In genomic region chr4:18049446-18049845, GRCh38 we compare ENCODE assay signal across 28 cellular contexts.
"Had no signal": no experiment of that assay in that cellular context is flagged by ENCODE, and none has a peak within 500 bp of the region (broad histone marks: within the 10 kb centered on the region; RNA-seq: fewer than 3 reads in every experiment).

No MANE protein-coding gene starts in this region.

- H3K4me3 ChIP-seq: SJSA1 had no signal

- H3K9me3 ChIP-seq: SJSA1, SK-N-SH had no signal

- H3K4me1 ChIP-seq: SJSA1 had no signal

- DNase-seq: activated CD4-positive, alpha-beta T cell treated with anti-CD3 and anti-CD28 coated beads, Interleukin-2, amount 10 ng/mL, durations not matched to agents 24 days and 14 days; activated CD4-positive, alpha-beta T cell treated with anti-CD3 and anti-CD28 coated beads, Interleukin-2, amount 50 U/mL, for 4 hours; activated CD8-positive, alpha-beta T cell treated with anti-CD3 and anti-CD28 coated beads for 36 hours; activated effector memory CD4-positive, alpha-beta T cell treated with anti-CD3 and anti-CD28 coated beads, Interleukin-2, amount 50 U/mL, for 16 hours; activated naive CD4-positive, alpha-beta T cell; activated naive CD4-positive, alpha-beta T cell treated with anti-CD3 and anti-CD28 coated beads, Interleukin-2, amount 50 U/mL, for 16 hours; activated naive CD8-positive, alpha-beta T cell treated with anti-CD3 and anti-CD28 coated beads for 36 hours; activated T-cell treated with anti-CD3 and anti-CD28 coated beads, Interleukin-2, amount 50 U/mL, for 1 hour; activated T-cell treated with anti-CD3 and anti-CD28 coated beads, Interleukin-2, amount 50 U/mL, for 72 hours; amygdala; central memory CD4-positive, alpha-beta T cell; NCI-H1048; NCI-H1105 treated with DMSO at 0.1 percent for 48 hours; NCI-H1436; NCI-H1694; NCI-H1930; NCI-H2081 treated with DMSO at 0.1 percent for 48 hours; NCI-H345; NCI-H524 treated with DMSO at 0.1 percent for 48 hours; SHP77 treated with DMSO at 0.1 percent for 48 hours; SK-N-SH had no signal

- H3K27me3 Mint-ChIP-seq: brain had no signal

- H3K4me3 Mint-ChIP-seq: activated CD4-positive, alpha-beta T cell treated with anti-CD3 and anti-CD28 coated beads, Interleukin-2, amount 10 ng/mL, durations not matched to agents 24 days and 14 days; activated CD8-positive, alpha-beta T cell treated with anti-CD3 and anti-CD28 coated beads for 36 hours; activated naive CD8-positive, alpha-beta T cell treated with anti-CD3 and anti-CD28 coated beads for 36 hours; activated T-cell treated with anti-CD3 and anti-CD28 coated beads, Interleukin-2, amount 50 U/mL, for 72 hours; activated T-helper 17 cell treated with anti-CD3 and anti-CD28 coated beads, Interleukin-2, amount 50 U/mL, for 72 hours; brain; T-helper 1 cell treated with Interleukin-12 subunit alpha and Interleukin-12 subunit beta and Interleukin-4 antibody, amounts not matched to agents 30 μg/mL and 1 μg/mL, for 36 hours; T-helper 2 cell treated with Interferon-gamma antibody and Interleukin-4, amounts not matched to agents 5 μg/mL and 100 μg/mL, for 36 hours had no signal

- H3K4me1 Mint-ChIP-seq: activated CD4-positive, alpha-beta T cell treated with anti-CD3 and anti-CD28 coated beads, Interleukin-2, amount 10 ng/mL, durations not matched to agents 24 days and 14 days; activated naive CD8-positive, alpha-beta T cell treated with anti-CD3 and anti-CD28 coated beads for 36 hours; activated T-helper 17 cell treated with anti-CD3 and anti-CD28 coated beads, Interleukin-2, amount 50 U/mL, for 72 hours; brain had no signal

- ATAC-seq: activated CD8-positive, alpha-beta T cell treated with anti-CD3 and anti-CD28 coated beads for 36 hours; activated T-cell treated with anti-CD3 and anti-CD28 coated beads, Interleukin-2, amount 50 U/mL, for 72 hours; activated T-helper 17 cell treated with anti-CD3 and anti-CD28 coated beads, Interleukin-2, amount 50 U/mL, for 72 hours; Panc1 had no signal

- H3K9ac ChIP-seq: KMS-11, SK-N-SH had no signal

- H3K27me3 ChIP-seq: SJSA1 had no signal

- H3K27ac Mint-ChIP-seq: activated CD4-positive, alpha-beta T cell treated with anti-CD3 and anti-CD28 coated beads, Interleukin-2, amount 10 ng/mL, durations not matched to agents 24 days and 14 days; activated CD8-positive, alpha-beta T cell treated with anti-CD3 and anti-CD28 coated beads for 36 hours; activated naive CD8-positive, alpha-beta T cell treated with anti-CD3 and anti-CD28 coated beads for 36 hours; activated T-cell treated with anti-CD3 and anti-CD28 coated beads, Interleukin-2, amount 50 U/mL, for 72 hours; activated T-helper 17 cell treated with anti-CD3 and anti-CD28 coated beads, Interleukin-2, amount 50 U/mL, for 72 hours; brain; T-helper 1 cell treated with Interleukin-12 subunit alpha and Interleukin-12 subunit beta and Interleukin-4 antibody, amounts not matched to agents 30 μg/mL and 1 μg/mL, for 36 hours; T-helper 2 cell treated with Interferon-gamma antibody and Interleukin-4, amounts not matched to agents 5 μg/mL and 100 μg/mL, for 36 hours had no signal

- H3K9me3 Mint-ChIP-seq: activated CD8-positive, alpha-beta T cell treated with anti-CD3 and anti-CD28 coated beads for 36 hours; activated naive CD8-positive, alpha-beta T cell treated with anti-CD3 and anti-CD28 coated beads for 36 hours; activated T-cell treated with anti-CD3 and anti-CD28 coated beads, Interleukin-2, amount 50 U/mL, for 72 hours; activated T-helper 17 cell treated with anti-CD3 and anti-CD28 coated beads, Interleukin-2, amount 50 U/mL, for 72 hours; brain; T-helper 1 cell treated with Interleukin-12 subunit alpha and Interleukin-12 subunit beta and Interleukin-4 antibody, amounts not matched to agents 30 μg/mL and 1 μg/mL, for 36 hours; T-helper 2 cell treated with Interferon-gamma antibody and Interleukin-4, amounts not matched to agents 5 μg/mL and 100 μg/mL, for 36 hours had no signal

- H3K27ac ChIP-seq: KMS-11, SJSA1 had no signal

- H3K4me2 ChIP-seq: KMS-11, SK-N-SH had no signal

- H3K36me3 Mint-ChIP-seq: activated naive CD8-positive, alpha-beta T cell treated with anti-CD3 and anti-CD28 coated beads for 36 hours; brain had no signal
